Comparison of ENCODE assay signal across 8 cellular contexts in genomic region chr3:15291589-15292541, GRCh38. TPM values are rescaled to one million over a fixed set of nuclear protein-coding genes. Genes with fewer than 3 reads are reported as not detected.
A peak's percentile ranks its signal among the peaks of the same experiment; 100 is the strongest.
DNase-seq lines count a peak whose midpoint lies in the region; ATAC-seq lines count a peak whose summit lies in the region.

No MANE protein-coding gene starts in this region.

- H3K4me3 Mint-ChIP-seq in T-helper 2 cell treated with Interferon-gamma antibody and Interleukin-4, amounts not matched to agents 5 μg/mL and 100 μg/mL, for 36 hours = peak overlapping the region; percentile 83

- H3K4me1 Mint-ChIP-seq in T-helper 2 cell treated with Interferon-gamma antibody and Interleukin-4, amounts not matched to agents 5 μg/mL and 100 μg/mL, for 36 hours (ENCODE audit: low read depth) = peaks cover 63% of the 10 kb centered on the region

- peaks cover 35% of the 10 kb centered on the region for H3K36me3 Mint-ChIP-seq in T-helper 2 cell treated with Interferon-gamma antibody and Interleukin-4, amounts not matched to agents 5 μg/mL and 100 μg/mL, for 36 hours (ENCODE audit: low read depth)

- no peaks in the 10 kb centered on the region for H3K27me3 Mint-ChIP-seq in T-helper 2 cell treated with Interferon-gamma antibody and Interleukin-4, amounts not matched to agents 5 μg/mL and 100 μg/mL, for 36 hours (ENCODE audit: low read depth)

- no peaks in the 10 kb centered on the region for H3K9me3 Mint-ChIP-seq in T-helper 2 cell treated with Interferon-gamma antibody and Interleukin-4, amounts not matched to agents 5 μg/mL and 100 μg/mL, for 36 hours

- ATAC-seq in GM19043 (IDR thresholded peaks at IDR 0.05; ENCODE audit: low read depth, unreplicated experiment) (peak; percentile 83), HG03060 (IDR thresholded peaks at IDR 0.05; ENCODE audit: low read depth, unreplicated experiment) (peak; percentile 74)

- H3K27ac Mint-ChIP-seq in T-helper 2 cell treated with Interferon-gamma antibody and Interleukin-4, amounts not matched to agents 5 μg/mL and 100 μg/mL, for 36 hours = peak overlapping the region; percentile 93

- peak; percentile 63 for DNase-seq in T-helper 2 cell treated with Interferon-gamma antibody and Interleukin-4, amounts not matched to agents 5 μg/mL and 100 μg/mL, for 36 hours (ENCODE audit: low spot score)
- DNase-seq in cerebellar cortex (ENCODE audit: low spot score) (peak; percentile 71), pulmonary artery endothelial cell (ENCODE audit: low read depth, low spot score) (peak; percentile 22), hippocampal formation (lab: John Stamatoyannopoulos, UW) (no peak), dedifferentiated amniotic fluid mesenchymal stem cell (ENCODE audit: extremely low spot score) (no peak), RKO (ENCODE audit: low spot score) (no peak)

RNA-seq across cellular contexts. Expression of gene SH3BP5, which starts 40.5 kb away (rescaled TPM):
- 91.2 and 106 TPM in 2 replicates for total RNA-seq in pulmonary artery endothelial cell

Comparison
In these comparisons a context has a peak if more than half of its experiments do, and no peak if none do; other contexts are left out.
1. DNase-seq: peak in T-helper 2 cell treated with Interferon-gamma antibody and Interleukin-4, amounts not matched to agents 5 μg/mL and 100 μg/mL, for 36 hours (single experiment), cerebellar cortex (single experiment) and pulmonary artery endothelial cell (single experiment); none in hippocampal formation (0 of 2), dedifferentiated amniotic fluid mesenchymal stem cell (single experiment) and RKO (single experiment).